Comparison of ENCODE assay signal across 16 cellular contexts in genomic region chr16:399278-400019, GRCh38. TPM values are rescaled to one million over a fixed set of nuclear protein-coding genes. Genes with fewer than 3 reads are reported as not detected.
DNase-seq lines count a peak whose midpoint lies in the region; ATAC-seq, FAIRE-seq and TF ChIP-seq lines count a peak whose summit lies in the region.
"Had no signal": no experiment of that assay in that cellular context is flagged by ENCODE, and none has a peak within 500 bp of the region (broad histone marks: within the 10 kb centered on the region; RNA-seq: fewer than 3 reads in every experiment).

No MANE protein-coding gene starts in this region.

- H3K36me3 ChIP-seq in astrocyte (ENCODE audit: insufficient read depth, low read length) = no peaks in the 10 kb centered on the region
- no peaks in the 10 kb centered on the region for H3K36me3 ChIP-seq in neural progenitor cell
- H3K36me3 ChIP-seq: ovary had no signal

- H3K27ac ChIP-seq in astrocyte (ENCODE audit: low read depth, low read length) (no peak overlapping the region), neural progenitor cell (no peak overlapping the region)

- H3K27me3 Mint-ChIP-seq in T-helper 2 cell treated with Interferon-gamma antibody and Interleukin-4, amounts not matched to agents 5 μg/mL and 100 μg/mL, for 36 hours (ENCODE audit: low read depth) = peaks cover 10% of the 10 kb centered on the region
- H3K27me3 Mint-ChIP-seq in astrocyte (ENCODE audit: low read depth, unreplicated experiment) (no peaks in the 10 kb centered on the region), neural progenitor cell (ENCODE audit: insufficient read depth, low read depth) (peaks cover 5% of the 10 kb centered on the region)

- DNase-seq in T-helper 2 cell treated with Interferon-gamma antibody and Interleukin-4, amounts not matched to agents 5 μg/mL and 100 μg/mL, for 36 hours (ENCODE audit: low spot score) = no peak
- DNase-seq in T-helper 2 cell (no peak), HUDEP-2 (lab: John Stamatoyannopoulos, UW; ENCODE audit: unreplicated experiment in 76 of 76) (peak in 65 of 76 experiments; percentile 18 to 84 (median 63)), astrocyte (ENCODE audit: low read depth) (no peak), neural progenitor cell (ENCODE audit: low spot score) (no peak), NCI-H2081 treated with DMSO at 0.1 percent for 48 hours (lab: John Stamatoyannopoulos, UW) (no peak)
- DNase-seq: activated CD4-positive, alpha-beta T cell treated with anti-CD3 and anti-CD28 coated beads, Interleukin-2, amount 50 U/mL, for 48 hours; activated naive CD4-positive, alpha-beta T cell treated with anti-CD3 and anti-CD28 coated beads for 36 hours; cerebellar nuclear complex; left ventricle myocardium superior; NCI-H2171 treated with DMSO at 0.1 percent for 48 hours; stimulated activated CD4-positive, alpha-beta T cell treated with anti-CD3 and anti-CD28 coated beads, Interleukin-15, amount 100 ng/mL, for 24 hours had no signal

- H3K9me3 ChIP-seq in astrocyte (ENCODE audit: insufficient read depth, low read depth, low read length) (no peaks in the 10 kb centered on the region), neural progenitor cell (ENCODE audit: low read depth) (no peaks in the 10 kb centered on the region)
- H3K9me3 ChIP-seq: ovary, upper lobe of left lung had no signal

- ATAC-seq in HG02759 (IDR thresholded peaks at IDR 0.05; ENCODE audit: unreplicated experiment) (no peak), HG02571 (IDR thresholded peaks at IDR 0.05; ENCODE audit: unreplicated experiment) (no peak)
- ATAC-seq: left ventricle myocardium superior had no signal

- H3K36me3 Mint-ChIP-seq in T-helper 2 cell treated with Interferon-gamma antibody and Interleukin-4, amounts not matched to agents 5 μg/mL and 100 μg/mL, for 36 hours (ENCODE audit: low read depth) = peaks cover 1% of the 10 kb centered on the region
- H3K36me3 Mint-ChIP-seq in astrocyte (ENCODE audit: low read depth, unreplicated experiment) (peaks cover 2% of the 10 kb centered on the region), neural progenitor cell (peaks cover 2% of the 10 kb centered on the region)

- peaks cover 9% of the 10 kb centered on the region for H3K79me2 ChIP-seq in astrocyte (ENCODE audit: insufficient read depth, low read length)
- peaks cover 6% of the 10 kb centered on the region for H3K79me2 ChIP-seq in neural progenitor cell (ENCODE audit: low read depth)

- H3K9me3 Mint-ChIP-seq in T-helper 2 cell treated with Interferon-gamma antibody and Interleukin-4, amounts not matched to agents 5 μg/mL and 100 μg/mL, for 36 hours = no peaks in the 10 kb centered on the region
- no peaks in the 10 kb centered on the region for H3K9me3 Mint-ChIP-seq in astrocyte (ENCODE audit: unreplicated experiment)
- no peaks in the 10 kb centered on the region for H3K9me3 Mint-ChIP-seq in neural progenitor cell
- H3K9me3 Mint-ChIP-seq: activated naive CD4-positive, alpha-beta T cell treated with anti-CD3 and anti-CD28 coated beads for 36 hours had no signal

- H2AFZ ChIP-seq in astrocyte (ENCODE audit: low read depth, low read length) (no peak overlapping the region), neural progenitor cell (replicated peaks) (no peak overlapping the region)

- no peak for TF ChIP-seq CTCF in astrocyte (IDR thresholded peaks at IDR 0.05; ENCODE audit: insufficient read depth, low read depth, low read length)
- no peak for TF ChIP-seq CTCF in neural progenitor cell (IDR thresholded peaks at IDR 0.05)

- H3K4me2 ChIP-seq in astrocyte (ENCODE audit: low read length) (no peak overlapping the region), neural progenitor cell (no peak overlapping the region)

- no peaks in the 10 kb centered on the region for H3K27me3 ChIP-seq in astrocyte (ENCODE audit: insufficient read depth, low read length)
- peaks cover 2% of the 10 kb centered on the region for H3K27me3 ChIP-seq in neural progenitor cell
- H3K27me3 ChIP-seq: ovary, upper lobe of left lung had no signal

- H3K4me3 Mint-ChIP-seq in T-helper 2 cell treated with Interferon-gamma antibody and Interleukin-4, amounts not matched to agents 5 μg/mL and 100 μg/mL, for 36 hours = peak overlapping the region; percentile 87
- H3K4me3 Mint-ChIP-seq in astrocyte (ENCODE audit: unreplicated experiment) (peak overlapping the region; percentile 45), neural progenitor cell (peak overlapping the region; percentile 81)

- H3K9ac ChIP-seq in astrocyte (ENCODE audit: low read length) = no peak overlapping the region
- no peak overlapping the region for H3K9ac ChIP-seq in neural progenitor cell

- FAIRE-seq in astrocyte (lab: Jason Lieb, UNC) = no peak

- H4K20me1 ChIP-seq in astrocyte (ENCODE audit: insufficient read depth, low read length) (peaks cover 25% of the 10 kb centered on the region), neural progenitor cell (ENCODE audit: low read depth) (peaks cover 26% of the 10 kb centered on the region)

- H3K4me1 Mint-ChIP-seq in T-helper 2 cell treated with Interferon-gamma antibody and Interleukin-4, amounts not matched to agents 5 μg/mL and 100 μg/mL, for 36 hours (ENCODE audit: low read depth) = peaks cover 14% of the 10 kb centered on the region
- no peaks in the 10 kb centered on the region for H3K4me1 Mint-ChIP-seq in astrocyte (ENCODE audit: low read depth, unreplicated experiment)
- H3K4me1 Mint-ChIP-seq in neural progenitor cell = peaks cover 23% of the 10 kb centered on the region

- H3K4me1 ChIP-seq in astrocyte (ENCODE audit: insufficient read depth, low read length) (peaks cover 8% of the 10 kb centered on the region), neural progenitor cell (peaks cover 7% of the 10 kb centered on the region)

- H3K4me3 ChIP-seq in astrocyte (ENCODE audit: insufficient read depth, low read depth, low read length) (no peak overlapping the region), neural progenitor cell (no peak overlapping the region)
- H3K4me3 ChIP-seq: ovary had no signal

- peak overlapping the region; percentile 55 for H3K27ac Mint-ChIP-seq in T-helper 2 cell treated with Interferon-gamma antibody and Interleukin-4, amounts not matched to agents 5 μg/mL and 100 μg/mL, for 36 hours
- H3K27ac Mint-ChIP-seq in astrocyte (ENCODE audit: unreplicated experiment) (no peak overlapping the region), neural progenitor cell (no peak overlapping the region)

- H3F3A ChIP-seq in neural progenitor cell (ENCODE audit: low read depth) = peaks cover 70% of the 10 kb centered on the region

RNA-seq across cellular contexts. Expression of gene DECR2, which starts 2.2 kb away (rescaled TPM):
- total RNA-seq in astrocyte (13.4 and 17.4 TPM in 2 replicates), neural progenitor cell (ENCODE audit: low replicate concordance) (7.1 and 24.3 TPM in 2 replicates)

RNA-seq across cellular contexts. Expression of gene NME4, which starts 2.5 kb away (rescaled TPM):
- total RNA-seq in astrocyte = 268 and 275 TPM in 2 replicates
- 93.3 and 236 TPM in 2 replicates for total RNA-seq in neural progenitor cell (ENCODE audit: low replicate concordance)

RNA-seq across cellular contexts. Expression of gene PGAP6, which starts 17.7 kb away (rescaled TPM):
- total RNA-seq in astrocyte (80.5 and 86.3 TPM in 2 replicates), neural progenitor cell (ENCODE audit: low replicate concordance) (16.7 and 49.5 TPM in 2 replicates)

RNA-seq across cellular contexts. Expression of gene RAB11FIP3, which starts 26.0 kb away (rescaled TPM):
- 21.0 and 21.2 TPM in 2 replicates for total RNA-seq in astrocyte
- 15.5 and 45.2 TPM in 2 replicates for total RNA-seq in neural progenitor cell (ENCODE audit: low replicate concordance)

RNA-seq across cellular contexts. Expression of gene MRPL28, which starts 29.1 kb away (rescaled TPM):
- 89.2 and 95.8 TPM in 2 replicates for total RNA-seq in astrocyte
- 82.2 and 138 TPM in 2 replicates for total RNA-seq in neural progenitor cell (ENCODE audit: low replicate concordance)

Comparison
In these comparisons a context has a peak if more than half of its experiments do, and no peak if none do; other contexts are left out.
1. DNase-seq: peak in HUDEP-2 (65 of 76); none in T-helper 2 cell treated with Interferon-gamma antibody and Interleukin-4, amounts not matched to agents 5 μg/mL and 100 μg/mL, for 36 hours (single experiment), T-helper 2 cell (0 of 5), astrocyte (single experiment), neural progenitor cell (single experiment) and NCI-H2081 treated with DMSO at 0.1 percent for 48 hours (single experiment).
2. Peak in every context shown above with its lines, with median percentiles within 50 percentile points of each other: H3K4me3 Mint-ChIP-seq.